1 cellular context compared by ENCODE assay signal in the genomic region with DNA sequence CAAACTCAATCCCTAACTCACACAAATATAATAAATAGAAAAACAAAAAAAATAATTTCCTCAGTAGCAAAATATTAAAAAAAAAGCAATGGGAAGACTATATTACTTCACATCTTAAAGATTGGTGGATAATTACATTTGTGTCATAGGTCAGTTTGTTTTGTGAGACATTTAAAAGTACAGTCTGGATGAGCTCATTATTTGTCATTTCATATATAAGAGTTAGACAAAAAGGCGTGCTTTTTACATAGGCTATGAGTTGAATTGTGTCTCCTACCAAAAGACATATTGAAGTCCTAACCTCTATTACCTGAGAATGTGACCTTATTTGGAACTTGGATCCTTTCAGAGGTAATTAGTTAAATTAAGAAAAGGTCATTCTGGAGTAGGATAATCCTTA.
TF ChIP-seq lines count a peak whose summit lies in the region.

No MANE protein-coding gene starts in this region.

TF ChIP-seq in endothelial cell of umbilical vein, 7 proteins besides CTCF, POLR2A, EP300 and RAD21:
- TF ChIP-seq GATA2 (IDR thresholded peaks at IDR 0.05; ENCODE audit: insufficient read depth, insufficient read length, low read depth, low read length) (no peak), FOS (IDR thresholded peaks at IDR 0.05; ENCODE audit: borderline replicate concordance, insufficient read depth, low read length) (peak; percentile 18)
